ENCODE assay signal across 1 cellular context in genomic region chr10:119120413-119120867, GRCh38.
A peak's percentile ranks its signal among the peaks of the same experiment; 100 is the strongest.
TF ChIP-seq lines count a peak whose summit lies in the region.

No MANE protein-coding gene starts in this region.

TF ChIP-seq in HepG2, 621 proteins besides CTCF, POLR2A, EP300 and RAD21 (continued from another document and continues in another):
- TF ChIP-seq ZNF710 (CRISPR knock-in tag; IDR thresholded peaks at IDR 0.05; ENCODE audit: borderline replicate concordance) = 0 out of 2 replicates have a peak, but pooled peaks have one; percentile 70
- TF ChIP-seq IRF2 (CRISPR knock-in tag; IDR thresholded peaks at IDR 0.05) = peak; percentile 90
- TF ChIP-seq NCOA1 (CRISPR knock-in tag; IDR thresholded peaks at IDR 0.05) = no peak
- TF ChIP-seq SATB2 (CRISPR knock-in tag; IDR thresholded peaks at IDR 0.05) = 0 out of 2 replicates have a peak, but pooled peaks have one; percentile 26
- peak; percentile 68; the same call in 1 of the 2 replicates for TF ChIP-seq JUN (CRISPR knock-in tag; IDR thresholded peaks at IDR 0.05)
- TF ChIP-seq NCOA2 (CRISPR knock-in tag; IDR thresholded peaks at IDR 0.05) = peak; percentile 95
- TF ChIP-seq LCORL (IDR thresholded peaks at IDR 0.05) = peak; percentile 79; the same call in 1 of the 2 replicates
- TF ChIP-seq LCORL (CRISPR knock-in tag; IDR thresholded peaks at IDR 0.05) = peak; percentile 96
- TF ChIP-seq HOXA3 (CRISPR knock-in tag; IDR thresholded peaks at IDR 0.05) = peak; percentile 83; the same call in 1 of the 2 replicates
- no peak for TF ChIP-seq ZSCAN22 (CRISPR knock-in tag; IDR thresholded peaks at IDR 0.05)
- TF ChIP-seq MXD4 (CRISPR knock-in tag; IDR thresholded peaks at IDR 0.05) = peak; percentile 65; the same call in 1 of the 2 replicates
- TF ChIP-seq RERE (CRISPR knock-in tag; IDR thresholded peaks at IDR 0.05; ENCODE audit: low read depth) = peak; percentile 60; the same call in 1 of the 2 replicates
- TF ChIP-seq PPARG (CRISPR knock-in tag; conservative IDR thresholded peaks at IDR 0.05) = peak; percentile 76
- TF ChIP-seq MTERF4 (CRISPR knock-in tag; IDR thresholded peaks at IDR 0.05) = no peak
- no peak for TF ChIP-seq ZNF34 (CRISPR knock-in tag; IDR thresholded peaks at IDR 0.05; ENCODE audit: borderline replicate concordance)
- TF ChIP-seq STAG1 (CRISPR knock-in tag; IDR thresholded peaks at IDR 0.05) = peak; percentile 26
- no peak for TF ChIP-seq ZNF781 (CRISPR knock-in tag; IDR thresholded peaks at IDR 0.05; ENCODE audit: borderline replicate concordance, not compliant biosample characterization)
- peak; percentile 90 for TF ChIP-seq SAP130 (CRISPR knock-in tag; IDR thresholded peaks at IDR 0.05; ENCODE audit: low read depth)
- TF ChIP-seq ZNF564 (CRISPR knock-in tag; IDR thresholded peaks at IDR 0.05) = 0 out of 2 replicates have a peak, but pooled peaks have one; percentile 33
- peak; percentile 62; the same call in 1 of the 2 replicates for TF ChIP-seq ZNF614 (CRISPR knock-in tag; IDR thresholded peaks at IDR 0.05; ENCODE audit: borderline replicate concordance)
- TF ChIP-seq ZSCAN29 (CRISPR knock-in tag; conservative IDR thresholded peaks at IDR 0.05) = 0 out of 2 replicates have a peak, but pooled peaks have one; percentile 44
- peak; percentile 60 for TF ChIP-seq PATZ1 (CRISPR knock-in tag; IDR thresholded peaks at IDR 0.05)
- no peak for TF ChIP-seq PAF1 (CRISPR knock-in tag; IDR thresholded peaks at IDR 0.05)
- 0 out of 2 replicates have a peak, but pooled peaks have one; percentile 25 for TF ChIP-seq GMEB2 (CRISPR knock-in tag; IDR thresholded peaks at IDR 0.05; ENCODE audit: low read depth)
- no peak for TF ChIP-seq CENPT (CRISPR knock-in tag; IDR thresholded peaks at IDR 0.05; ENCODE audit: low read depth)
- TF ChIP-seq SOX6 (IDR thresholded peaks at IDR 0.05) = no peak
- TF ChIP-seq SOX6 (CRISPR knock-in tag; IDR thresholded peaks at IDR 0.05) = peak; percentile 94
- TF ChIP-seq GATAD2A (CRISPR knock-in tag; IDR thresholded peaks at IDR 0.05) = peak; percentile 98
- TF ChIP-seq ZNF784 (CRISPR knock-in tag; IDR thresholded peaks at IDR 0.05; ENCODE audit: borderline replicate concordance) = 0 out of 2 replicates have a peak, but pooled peaks have one; percentile 54
- no peak for TF ChIP-seq ZNF772 (CRISPR knock-in tag; IDR thresholded peaks at IDR 0.05)
- TF ChIP-seq ZNF598 (CRISPR knock-in tag; IDR thresholded peaks at IDR 0.05; ENCODE audit: borderline replicate concordance) = no peak
- peak; percentile 69; the same call in 1 of the 2 replicates for TF ChIP-seq ELF3 (CRISPR knock-in tag; IDR thresholded peaks at IDR 0.05)
- no peak for TF ChIP-seq IRF1 (CRISPR knock-in tag; IDR thresholded peaks at IDR 0.05; ENCODE audit: low read depth)
- TF ChIP-seq POGK (CRISPR knock-in tag; conservative IDR thresholded peaks at IDR 0.05) = peak; percentile 68
- TF ChIP-seq GABPB1 (CRISPR knock-in tag; IDR thresholded peaks at IDR 0.05) = peak; percentile 18; the same call in 1 of the 2 replicates
- peak; percentile 77; the same call in 1 of the 2 replicates for TF ChIP-seq ZBTB20 (CRISPR knock-in tag; IDR thresholded peaks at IDR 0.05; ENCODE audit: borderline replicate concordance, low read depth)
- peak; percentile 77; the same call in 1 of the 2 replicates for TF ChIP-seq ZBTB26 (CRISPR knock-in tag; IDR thresholded peaks at IDR 0.05; ENCODE audit: borderline replicate concordance)
- TF ChIP-seq KAT8 (CRISPR knock-in tag; IDR thresholded peaks at IDR 0.05) = peak; percentile 47; the same call in 1 of the 2 replicates
- peak; percentile 61; the same call in 1 of the 2 replicates for TF ChIP-seq ARNTL (CRISPR knock-in tag; IDR thresholded peaks at IDR 0.05)
- no peak; the same call in 1 of the 2 replicates for TF ChIP-seq ARID3A (IDR thresholded peaks at IDR 0.05; ENCODE audit: low read depth, low read length)
- TF ChIP-seq ATF1 (CRISPR knock-in tag; IDR thresholded peaks at IDR 0.05) = peak; percentile 65; the same call in 1 of the 2 replicates
- TF ChIP-seq ZNF761 (CRISPR knock-in tag; conservative IDR thresholded peaks at IDR 0.05) = peak; percentile 88; the same call in 1 of the 2 replicates
- TF ChIP-seq ZNF331 (CRISPR knock-in tag; IDR thresholded peaks at IDR 0.05) = peak; percentile 77; the same call in 1 of the 2 replicates
